ENCODE assay signal across 8 cellular contexts in genomic region chr3:130894873-130895330, GRCh38. TPM values are rescaled to one million over a fixed set of nuclear protein-coding genes. Genes with fewer than 3 reads are reported as not detected.
DNase-seq lines count a peak whose midpoint lies in the region; ATAC-seq and TF ChIP-seq lines count a peak whose summit lies in the region.

No MANE protein-coding gene starts in this region.

- WGBS in heart right ventricle, 2 donors: 4 to 7% methylated on average over 4 of the region's 4 CpGs
- 21% methylated on average over 4 of the region's 4 CpGs for WGBS in liver
- 2% methylated on average over 4 of the region's 4 CpGs for WGBS in upper lobe of left lung, 2 donors

- H3K27me3 ChIP-seq in heart right ventricle (no peaks in the 10 kb centered on the region), liver (ENCODE audit: control insufficient read depth in 4 of 4, insufficient read depth in 4 of 4, low read length in 3 of 4) (no peaks in the 10 kb centered on the region), upper lobe of left lung (no peaks in the 10 kb centered on the region)

- peak overlapping the region; percentile 88 for H3K27ac Mint-ChIP-seq in activated naive CD8-positive, alpha-beta T cell treated with anti-CD3 and anti-CD28 coated beads, Interleukin-2, amount 50 U/mL, for 24 hours

- H3K4me1 ChIP-seq in heart right ventricle (peaks cover 0 to 45% (median 21%) of the 10 kb centered on the region in 9 donors), liver (ENCODE audit: control insufficient read depth in 4 of 4, insufficient read depth in 4 of 4, low read length in 3 of 4) (peaks cover 0 to 16% (median 11%) of the 10 kb centered on the region in 4 donors), upper lobe of left lung (peaks cover 13 to 37% (median 23%) of the 10 kb centered on the region in 4 donors)

- TF ChIP-seq RAD21 in liver (IDR thresholded peaks at IDR 0.05): no peak

- H3K27ac ChIP-seq in heart right ventricle (peak overlapping the region in 8 of 10 donors; percentile 94 to 99 (median 97)), liver (ENCODE audit: low read depth in 1 of 2, low read length in 2 of 2) (peak overlapping the region; percentile 80 to 92), upper lobe of left lung (peak overlapping the region; percentile 97 to 99 (median 98))

- peaks cover 4% of the 10 kb centered on the region for H3K36me3 Mint-ChIP-seq in activated naive CD8-positive, alpha-beta T cell treated with anti-CD3 and anti-CD28 coated beads, Interleukin-2, amount 50 U/mL, for 24 hours (ENCODE audit: low read depth)

- no peaks in the 10 kb centered on the region for H3K27me3 Mint-ChIP-seq in activated naive CD8-positive, alpha-beta T cell treated with anti-CD3 and anti-CD28 coated beads, Interleukin-2, amount 50 U/mL, for 24 hours

- DNase-seq in heart right ventricle (no peak), left cardiac atrium (no peak), upper lobe of left lung (no peak), KBM-7 (no peak)
- DNase-seq in activated naive CD8-positive, alpha-beta T cell treated with anti-CD3 and anti-CD28 coated beads, Interleukin-2, amount 50 U/mL, for 24 hours: no peak

- H3K4me3 Mint-ChIP-seq in activated naive CD8-positive, alpha-beta T cell treated with anti-CD3 and anti-CD28 coated beads, Interleukin-2, amount 50 U/mL, for 24 hours: peak overlapping the region; percentile 94

- H3K9me3 ChIP-seq in heart right ventricle: no peaks in the 10 kb centered on the region
- H3K9me3 ChIP-seq in liver (ENCODE audit: control insufficient read depth in 4 of 4, low read length in 3 of 4): no peaks in the 10 kb centered on the region
- no peaks in the 10 kb centered on the region for H3K9me3 ChIP-seq in upper lobe of left lung

- TF ChIP-seq CTCF in heart right ventricle (IDR thresholded peaks at IDR 0.05): no peak
- no peak for TF ChIP-seq CTCF in liver (IDR thresholded peaks at IDR 0.05; ENCODE audit: low read depth, low read length, missing input control)
- TF ChIP-seq CTCF in upper lobe of left lung (IDR thresholded peaks at IDR 0.05): no peak

- no peaks in the 10 kb centered on the region for H3K9me3 Mint-ChIP-seq in activated naive CD8-positive, alpha-beta T cell treated with anti-CD3 and anti-CD28 coated beads, Interleukin-2, amount 50 U/mL, for 24 hours

- in situ Hi-C loops in KBM-7 (cut with MboI; ENCODE audit: low pct_unique_long_range_greater_than_20kb, low sequenced_read_pairs): no loop called here

- H3K4me3 ChIP-seq in heart right ventricle: peak overlapping the region; percentile 56 to 92 (median 81)
- peak overlapping the region; percentile 88 to 93 (median 89) for H3K4me3 ChIP-seq in liver (ENCODE audit: low read depth in 1 of 3, low read length in 3 of 3)
- peak overlapping the region; percentile 41 to 89 (median 85) for H3K4me3 ChIP-seq in upper lobe of left lung

- no peak for TF ChIP-seq POLR2A in upper lobe of left lung (IDR thresholded peaks at IDR 0.05)

- intact Hi-C loops in heart right ventricle (cut with DNase I): loop anchor here in 4 of 10 donors (5.0 to 10.0 kb wide), 3 partner anchors 133 to 620 kb away; no protein-coding TSS in a partner anchor
- intact Hi-C loops in left cardiac atrium (cut with DNase I): loop anchor here in 1 of 2 donors (5.0 kb wide), 1 partner anchor 133 kb away; no protein-coding TSS in a partner anchor

- peak overlapping the region; percentile 77 to 82 for H3K9ac ChIP-seq in liver (ENCODE audit: low read depth in 1 of 2, low read length in 2 of 2)

- H3K36me3 ChIP-seq in heart right ventricle (no peaks in the 10 kb centered on the region), liver (ENCODE audit: control insufficient read depth in 4 of 4, insufficient read depth in 3 of 4, low read depth in 1 of 4, low read length in 3 of 4) (no peaks in the 10 kb centered on the region), upper lobe of left lung (no peaks in the 10 kb centered on the region)

- ATAC-seq in heart right ventricle (no peak), left cardiac atrium (no peak), upper lobe of left lung (ENCODE audit: low FRiP score in 2 of 2) (no peak), GM18511 (IDR thresholded peaks at IDR 0.05; ENCODE audit: unreplicated experiment) (no peak), HG03097 (IDR thresholded peaks at IDR 0.05; ENCODE audit: low FRiP score, unreplicated experiment) (no peak)
- ATAC-seq in activated naive CD8-positive, alpha-beta T cell treated with anti-CD3 and anti-CD28 coated beads, Interleukin-2, amount 50 U/mL, for 24 hours: no peak

- no peak for TF ChIP-seq EP300 in upper lobe of left lung (IDR thresholded peaks at IDR 0.05)

- peaks cover 47% of the 10 kb centered on the region for H3K4me1 Mint-ChIP-seq in activated naive CD8-positive, alpha-beta T cell treated with anti-CD3 and anti-CD28 coated beads, Interleukin-2, amount 50 U/mL, for 24 hours

TF ChIP-seq in liver, 16 proteins besides CTCF, POLR2A, EP300 and RAD21:
- TF ChIP-seq RXRA (IDR thresholded peaks at IDR 0.05) (no peak), EGR1 (IDR thresholded peaks at IDR 0.05; ENCODE audit: low read depth in 2 of 2) (no peak), JUND (IDR thresholded peaks at IDR 0.05) (no peak), HNF4A (conservative IDR thresholded peaks at IDR 0.05) (no peak), HNF4G (IDR thresholded peaks at IDR 0.05) (no peak), MAX (IDR thresholded peaks at IDR 0.05) (no peak), REST (IDR thresholded peaks at IDR 0.05) (no peak), YY1 (IDR thresholded peaks at IDR 0.05) (no peak), FOXA2 (IDR thresholded peaks at IDR 0.05) (no peak), NR2F2 (IDR thresholded peaks at IDR 0.05) (no peak), TAF1 (conservative IDR thresholded peaks at IDR 0.05) (no peak), ZBTB33 (IDR thresholded peaks at IDR 0.05) (no peak), SP1 (IDR thresholded peaks at IDR 0.05) (no peak), GABPA (IDR thresholded peaks at IDR 0.05 in 1 of 2, conservative IDR thresholded peaks at IDR 0.05 in 1 of 2) (no peak), ATF3 (IDR thresholded peaks at IDR 0.05) (no peak), FOXA1 (IDR thresholded peaks at IDR 0.05) (no peak)

RNA-seq across cellular contexts. Expression of gene ATP2C1, which starts 1.0 kb away (rescaled TPM):
- 10 to 100 TPM; 48.6 to 78.8 (median 59.9) TPM for total RNA-seq in heart right ventricle
- polyA plus RNA-seq in heart right ventricle: 10 to 100 TPM; 27.5 to 37.5 TPM
- 10 to 100 TPM; 51.0 to 51.9 TPM for total RNA-seq in left cardiac atrium
- 10 to 100 TPM; 32.1 to 45.1 TPM for total RNA-seq in liver
- 10 to 100 TPM; 10.5 to 18.2 TPM for polyA plus RNA-seq in liver
- total RNA-seq in upper lobe of left lung: 100 to 1,000 TPM in 4 of 6 donors, 10 to 100 TPM in 2; 50.3 to 131 (median 114) TPM
